In the genomic region with DNA sequence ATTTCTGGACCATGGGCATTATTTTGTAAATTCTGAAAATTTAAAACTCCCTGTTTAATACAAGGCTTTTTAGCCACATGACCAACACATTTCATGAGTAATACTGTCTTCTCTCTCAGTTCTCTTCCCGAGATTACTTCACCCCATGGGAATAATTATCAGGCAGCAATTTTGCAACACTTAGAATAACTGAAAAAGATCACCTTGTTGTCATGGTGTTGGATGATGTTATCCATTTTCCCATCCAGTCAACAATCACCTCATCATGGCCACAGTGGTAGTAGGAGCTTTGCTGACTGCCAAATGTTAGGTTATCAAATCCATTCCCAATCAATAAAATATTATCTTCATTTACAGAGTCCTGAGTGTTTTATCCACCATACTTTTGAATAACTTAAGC, we compare ENCODE assay signal across 7 cellular contexts.
"Had no signal": no experiment of that assay in that cellular context is flagged by ENCODE, and none has a peak within 500 bp of the region (broad histone marks: within the 10 kb centered on the region; RNA-seq: fewer than 3 reads in every experiment).

No MANE protein-coding gene starts in this region.

- H3K9ac ChIP-seq: GM23248 had no signal

- H3K4me1 ChIP-seq: HAP-1 had no signal

- H3K9me3 ChIP-seq: HAP-1 had no signal

- H3K4me3 ChIP-seq: GM23248, HAP-1 had no signal

- DNase-seq: GM23248, GOT3, H7, HFFc6, IMR-90 had no signal

- H3K27ac ChIP-seq: GM23248 had no signal

- H3K36me3 ChIP-seq: HAP-1 had no signal

- H2AFZ ChIP-seq: GM23248 had no signal

- ATAC-seq: HCT116 had no signal
